2 cellular contexts compared by ENCODE assay signal in genomic region chr9:137221477-137222111, GRCh38.
A peak's percentile ranks its signal among the peaks of the same experiment; 100 is the strongest.
TF ChIP-seq lines count a peak whose summit lies in the region.

No MANE protein-coding gene starts in this region.

TF ChIP-seq in IMR-90, 13 proteins besides CTCF, POLR2A, EP300 and RAD21:
- TF ChIP-seq ELK1 (IDR thresholded peaks at IDR 0.05; ENCODE audit: borderline replicate concordance, low read depth, low read length) (no peak), CHD1 (IDR thresholded peaks at IDR 0.05; ENCODE audit: low read depth, low read length) (no peak), SMC3 (IDR thresholded peaks at IDR 0.05; ENCODE audit: low read depth, low read length) (no peak), RFX5 (IDR thresholded peaks at IDR 0.05; ENCODE audit: low read depth, low read length) (no peak), MXI1 (IDR thresholded peaks at IDR 0.05; ENCODE audit: borderline replicate concordance, low read depth, low read length) (no peak), MAFK (IDR thresholded peaks at IDR 0.05; ENCODE audit: low read depth, low read length) (no peak), NFE2L2 (IDR thresholded peaks at IDR 0.05; ENCODE audit: low read depth, low read length) (no peak), BHLHE40 (IDR thresholded peaks at IDR 0.05; ENCODE audit: low read depth, low read length) (no peak), FOS (IDR thresholded peaks at IDR 0.05; ENCODE audit: low read depth, low read length) (no peak), MAZ (IDR thresholded peaks at IDR 0.05; ENCODE audit: borderline replicate concordance, low read depth, low read length) (no peak), USF2 (IDR thresholded peaks at IDR 0.05; ENCODE audit: low read depth, low read length) (no peak), RCOR1 (IDR thresholded peaks at IDR 0.05; ENCODE audit: insufficient replicate concordance, low read length) (no peak), CEBPB (IDR thresholded peaks at IDR 0.05; ENCODE audit: low read depth, low read length) (no peak)

TF ChIP-seq in H1, 55 proteins besides CTCF, POLR2A, EP300 and RAD21:
- no peak for TF ChIP-seq E2F6 (IDR thresholded peaks at IDR 0.05)
- TF ChIP-seq PHF8 (conservative IDR thresholded peaks at IDR 0.05; ENCODE audit: low read depth, low read length) = 0 out of 2 replicates have a peak, but pooled peaks have one; percentile 10
- TF ChIP-seq GABPA (IDR thresholded peaks at IDR 0.05; ENCODE audit: borderline replicate concordance, insufficient read depth, low read length) = peak; percentile 59
